ENCODE assay signal across 8 cellular contexts in genomic region chr6:153131037-153131981, GRCh38. TPM values are rescaled to one million over a fixed set of nuclear protein-coding genes. Genes with fewer than 3 reads are reported as not detected.
DNase-seq lines count a peak whose midpoint lies in the region; ATAC-seq, FAIRE-seq and TF ChIP-seq lines count a peak whose summit lies in the region.

TSS of gene RGS17 (minus strand) at chr6:153131282. CDS start at chr6:153044018, 87,264 bp downstream.

- H3K27ac Mint-ChIP-seq in neural crest cell (ENCODE audit: unreplicated experiment), result peak within 1 kb of the TSS; percentile 40

- peaks cover 26% of the 10 kb centered on the region for H3K4me1 Mint-ChIP-seq in neural crest cell

- TF ChIP-seq RAD21 in A549 (conservative IDR thresholded peaks at IDR 0.05 in 1 of 2, IDR thresholded peaks at IDR 0.05 in 1 of 2), result no peak

- peaks cover 5% of the 10 kb centered on the region for H3K36me3 Mint-ChIP-seq in neural crest cell (ENCODE audit: low read depth)

- peak within 1 kb of the TSS; percentile 95 for H3K4me2 ChIP-seq in A549

- TF ChIP-seq EP300 in A549 (IDR thresholded peaks at IDR 0.05), result no peak
- no peak for TF ChIP-seq EP300 in gastroesophageal sphincter (IDR thresholded peaks at IDR 0.05)

- peak within 1 kb of the TSS; percentile 92 for H3K4me3 Mint-ChIP-seq in neural crest cell

- under 1% methylated on average over 17 of the region's 89 CpGs for WGBS in A549 (ENCODE audit: missing lambda C conversion rate)
- 19% methylated on average over 5 of the region's 89 CpGs; no CpG with 5 or more reads in 1 of the 2 donors for WGBS in gastroesophageal sphincter (ENCODE audit: low coverage in 1 of 2), 2 donors

- no peak for FAIRE-seq in A549 (lab: Jason Lieb, UNC)

- peak; percentile 65 to 70 for DNase-seq in A549 (ENCODE audit: low read depth in 1 of 2, low spot score in 1 of 2)
- peak; percentile 77 for DNase-seq in NCI-H345 (lab: John Stamatoyannopoulos, UW)
- peak; percentile 24 for DNase-seq in activated gamma-delta T cell (lab: John Stamatoyannopoulos, UW)
- DNase-seq in neural crest cell (ENCODE audit: low read depth, low spot score), result peak; percentile 60

- peaks cover 37% of the 10 kb centered on the region for H3K27me3 ChIP-seq in gastroesophageal sphincter

- H3K36me3 ChIP-seq in gastroesophageal sphincter, result no peaks in the 10 kb centered on the region

- CTCF ChIA-PET in A549 (lab: Yijun Ruan, JAX), result no interaction called here

- peaks cover 12% of the 10 kb centered on the region for H3K4me1 ChIP-seq in A549
- peaks cover 0 to 25% (median 12%) of the 10 kb centered on the region in 3 donors for H3K4me1 ChIP-seq in gastroesophageal sphincter

- H3K9me3 ChIP-seq in A549 (no peaks in the 10 kb centered on the region), gastroesophageal sphincter (no peaks in the 10 kb centered on the region)

- TF ChIP-seq POLR2A in A549 (IDR thresholded peaks at IDR 0.05; ENCODE audit: low read length) (peak; percentile 22; the same call in 1 of the 2 replicates), GM18505 (IDR thresholded peaks at IDR 0.05; ENCODE audit: borderline replicate concordance, extremely low read depth, insufficient read depth, insufficient read length) (no peak), gastroesophageal sphincter (IDR thresholded peaks at IDR 0.05) (no peak)

- H3K4me3 ChIP-seq in A549 (peak within 1 kb of the TSS; percentile 94), gastroesophageal sphincter (peak within 1 kb of the TSS; percentile 45 to 67)

- POLR2A ChIA-PET in A549 (lab: Yijun Ruan, JAX), result interaction anchor here (0.6 kb wide), 1 partner anchor 26 kb away, joined by 5 read pairs; no protein-coding TSS in a partner anchor

- ATAC-seq in A549 (peak; percentile 72 to 81), GM18505 (IDR thresholded peaks at IDR 0.05; ENCODE audit: unreplicated experiment) (peak; percentile 63), HG02973 (IDR thresholded peaks at IDR 0.05; ENCODE audit: unreplicated experiment) (peak; percentile 36), gastroesophageal sphincter (peak; percentile 84), GM18520 (IDR thresholded peaks at IDR 0.05; ENCODE audit: unreplicated experiment) (no peak)

- peaks cover 10% of the 10 kb centered on the region for H3K9me3 Mint-ChIP-seq in neural crest cell

- TF ChIP-seq CTCF in A549 (IDR thresholded peaks at IDR 0.05), result no peak
- TF ChIP-seq CTCF in gastroesophageal sphincter (IDR thresholded peaks at IDR 0.05), result no peak
- TF ChIP-seq CTCF in neural crest cell (conservative IDR thresholded peaks at IDR 0.05), result no peak

- peaks cover 25% of the 10 kb centered on the region for H3K27me3 Mint-ChIP-seq in neural crest cell (ENCODE audit: low read depth)

- peak within 1 kb of the TSS; percentile 85 to 98 for H3K27ac ChIP-seq in A549
- H3K27ac ChIP-seq in gastroesophageal sphincter, result peak within 1 kb of the TSS in 3 of 4 donors; percentile 67 to 81 (median 78)

TF ChIP-seq in A549, 52 proteins besides CTCF, POLR2A, EP300 and RAD21 (continues in another document):
- TF ChIP-seq RNF2 (IDR thresholded peaks at IDR 0.05; ENCODE audit: borderline replicate concordance, low read depth) (no peak), MYC (IDR thresholded peaks at IDR 0.05; ENCODE audit: borderline replicate concordance, low read length) (no peak), CHD4 (IDR thresholded peaks at IDR 0.05; ENCODE audit: borderline replicate concordance) (no peak), USF2 (IDR thresholded peaks at IDR 0.05) (no peak), ESRRA (IDR thresholded peaks at IDR 0.05; ENCODE audit: borderline replicate concordance, low read length) (no peak), HOXB13 (CRISPR knock-in tag; IDR thresholded peaks at IDR 0.05; ENCODE audit: low read depth) (no peak), ZSCAN20 (CRISPR knock-in tag; IDR thresholded peaks at IDR 0.05) (no peak), NPAS2 (CRISPR knock-in tag; IDR thresholded peaks at IDR 0.05; ENCODE audit: borderline replicate concordance) (no peak), REST (IDR thresholded peaks at IDR 0.05) (peak; percentile 53; the same call in 1 of the 2 replicates), BHLHE40 (IDR thresholded peaks at IDR 0.05; ENCODE audit: low read depth, low read length) (no peak), TP53 (CRISPR knock-in tag; IDR thresholded peaks at IDR 0.05) (no peak), MAX (IDR thresholded peaks at IDR 0.05) (peak; percentile 27; the same call in 1 of the 2 replicates), ZNF302 (CRISPR knock-in tag; IDR thresholded peaks at IDR 0.05) (no peak), HDAC2 (IDR thresholded peaks at IDR 0.05) (no peak), MAZ (IDR thresholded peaks at IDR 0.05; ENCODE audit: borderline replicate concordance, low read depth, low read length) (no peak), SREBF2 (IDR thresholded peaks at IDR 0.05) (no peak), PHF8 (IDR thresholded peaks at IDR 0.05; ENCODE audit: borderline replicate concordance, low read depth) (no peak; the same call in 1 of the 2 replicates), HEYL (CRISPR knock-in tag; IDR thresholded peaks at IDR 0.05) (no peak), RARB (CRISPR knock-in tag; IDR thresholded peaks at IDR 0.05) (no peak), BCL3 (IDR thresholded peaks at IDR 0.05) (peak; percentile 47; the same call in 1 of the 3 replicates), HOXA7 (CRISPR knock-in tag; IDR thresholded peaks at IDR 0.05) (no peak), E2F6 (IDR thresholded peaks at IDR 0.05; ENCODE audit: borderline replicate concordance, low read depth) (peak; percentile 44; the same call in 1 of the 2 replicates)

RNA-seq across cellular contexts. Expression of gene RGS17, which starts in this region (rescaled TPM):
- 9.5 and 9.8 TPM in 2 replicates for polyA plus RNA-seq in A549 (2011; rRNA removed)
- 1.9 TPM in 2 replicates for polyA plus RNA-seq in A549 (2012; cell fraction: cytosol; rRNA removed)
- polyA plus RNA-seq in A549 (2012; cell fraction: nucleus; rRNA removed), result 1.1 and 1.9 TPM in 2 replicates
- 2.5 to 3.2 TPM (median 2.5 TPM) in 3 replicates for polyA plus RNA-seq in A549 (2017; fragmentation: RNase III; extraction: RNeasy Plus Mini Kit Qiagen cat#74134 plus additional on column Dnase treatment)
- polyA minus RNA-seq in A549 (2011; rRNA and poly(A)+ RNA removed), result 2.7 and 4.2 TPM in 2 replicates
- total RNA-seq in gastroesophageal sphincter, result under 1 TPM in 2 of 4 donors, not detected in 2; 0.19 to 0.27 TPM
- total RNA-seq in neural crest cell, result 3.5 and 4.7 TPM in 2 replicates

Comparison
In these comparisons a context has a peak if more than half of its experiments do, and no peak if none do; other contexts are left out.
1. Peak in ATAC-seq, H3K4me3 ChIP-seq and H3K27ac ChIP-seq in gastroesophageal sphincter; RNA of the gene not detected or under 1 TPM.
2. DNase-seq: peak in every context shown above with its lines; median percentile 77 in NCI-H345; 68 in A549; 60 in neural crest cell; 24 in activated gamma-delta T cell.